In genomic region chr10:117168135-117168674, GRCh38 we compare ENCODE assay signal across 8 cellular contexts. TPM values are rescaled to one million over a fixed set of nuclear protein-coding genes. Genes with fewer than 3 reads are reported as not detected.
DNase-seq lines count a peak whose midpoint lies in the region; ATAC-seq and TF ChIP-seq lines count a peak whose summit lies in the region.

No MANE protein-coding gene starts in this region.

- H3K27ac ChIP-seq in CD8-positive, alpha-beta memory T cell (ENCODE audit: low read depth, low read length): no peak overlapping the region
- H3K27ac ChIP-seq in heart right ventricle (no peak overlapping the region), prostate gland (no peak overlapping the region)

- H3K27ac Mint-ChIP-seq in CD8-positive, alpha-beta memory T cell: no peak overlapping the region
- H3K27ac Mint-ChIP-seq in activated naive CD8-positive, alpha-beta T cell treated with anti-CD3 and anti-CD28 coated beads for 36 hours: no peak overlapping the region

- peaks cover 19 to 46% (median 30%) of the 10 kb centered on the region in 3 donors for H3K4me1 Mint-ChIP-seq in CD8-positive, alpha-beta memory T cell
- peaks cover 37% of the 10 kb centered on the region for H3K4me1 Mint-ChIP-seq in activated naive CD8-positive, alpha-beta T cell treated with anti-CD3 and anti-CD28 coated beads for 36 hours

- CTCF ChIA-PET in CD8-positive, alpha-beta memory T cell (lab: Charles Lee): interaction anchor here (0.7 to 3.2 kb wide), 8 partner anchors 8 to 486 kb away, joined by 3 to 26 read pairs (median 8); no protein-coding TSS in a partner anchor

- peak; percentile 39 to 68 (median 49) for DNase-seq in CD8-positive, alpha-beta memory T cell
- peak; percentile 75 for DNase-seq in activated naive CD8-positive, alpha-beta T cell treated with anti-CD3 and anti-CD28 coated beads for 36 hours
- peak; percentile 13 to 66 for DNase-seq in heart right ventricle
- no peak for DNase-seq in prostate gland (ENCODE audit: low spot score)
- DNase-seq in GDM1 (lab: John Stamatoyannopoulos, UW): no peak

- intact Hi-C loops in heart right ventricle (cut with DNase I) (loop anchor here in 2 of 10 donors (5.0 to 10.0 kb wide), 2 partner anchors 371 to 483 kb away; no protein-coding TSS in a partner anchor), prostate gland (cut with DNase I) (loop anchor here (5.0 kb wide), 1 partner anchor 486 kb away; no protein-coding TSS in a partner anchor)

- H3K36me3 ChIP-seq in CD8-positive, alpha-beta memory T cell (ENCODE audit: insufficient read depth, low read length): no peaks in the 10 kb centered on the region
- no peaks in the 10 kb centered on the region for H3K36me3 ChIP-seq in heart right ventricle
- no peaks in the 10 kb centered on the region for H3K36me3 ChIP-seq in prostate gland

- WGBS in heart right ventricle, 2 donors: 1% methylated on average over 45 to 49 of the region's 49 CpGs
- WGBS in prostate gland: under 1% methylated on average over 40 of the region's 49 CpGs

- H3K9me3 Mint-ChIP-seq in CD8-positive, alpha-beta memory T cell: peaks cover 0 to 3% (median 0%) of the 10 kb centered on the region in 5 donors
- no peaks in the 10 kb centered on the region for H3K9me3 Mint-ChIP-seq in activated naive CD8-positive, alpha-beta T cell treated with anti-CD3 and anti-CD28 coated beads for 36 hours

- H3K4me3 ChIP-seq in CD8-positive, alpha-beta memory T cell (ENCODE audit: low read length): peak overlapping the region; percentile 28
- H3K4me3 ChIP-seq in heart right ventricle: peak overlapping the region in 5 of 10 donors; percentile 2 to 31 (median 21)
- H3K4me3 ChIP-seq in prostate gland: peak overlapping the region in 1 of 2 donors; percentile 0

- POLR2A ChIA-PET in CD8-positive, alpha-beta memory T cell (lab: Charles Lee): no interaction called here

- peak; percentile 89 for ATAC-seq in GM19452 (IDR thresholded peaks at IDR 0.05; ENCODE audit: unreplicated experiment)
- ATAC-seq in HG03521 (IDR thresholded peaks at IDR 0.05; ENCODE audit: unreplicated experiment): peak; percentile 95
- ATAC-seq in SK-N-SH treated with all-trans-retinoic acid at 6 μM for 48 hours: peak; percentile 92
- ATAC-seq in heart right ventricle: peak; percentile 81 to 92 (median 86)

- H3K27me3 Mint-ChIP-seq in CD8-positive, alpha-beta memory T cell: peaks cover 64 to 71% of the 10 kb centered on the region in 2 donors
- peaks cover 91% of the 10 kb centered on the region for H3K27me3 Mint-ChIP-seq in activated naive CD8-positive, alpha-beta T cell treated with anti-CD3 and anti-CD28 coated beads for 36 hours

- H3K27me3 ChIP-seq in CD8-positive, alpha-beta memory T cell (ENCODE audit: insufficient read depth, low read length, poor library complexity, severe bottlenecking): peaks cover 71% of the 10 kb centered on the region
- peaks cover 46 to 100% (median 100%) of the 10 kb centered on the region in 7 donors for H3K27me3 ChIP-seq in heart right ventricle
- peaks cover 53% of the 10 kb centered on the region for H3K27me3 ChIP-seq in prostate gland (replicated peaks; ENCODE audit: insufficient read depth)

- H3K4me1 ChIP-seq in CD8-positive, alpha-beta memory T cell (ENCODE audit: insufficient read depth, low read length): peaks cover 13% of the 10 kb centered on the region
- peaks cover 0 to 41% (median 20%) of the 10 kb centered on the region in 9 donors for H3K4me1 ChIP-seq in heart right ventricle
- H3K4me1 ChIP-seq in prostate gland (replicated peaks): no peaks in the 10 kb centered on the region

- H3K4me3 Mint-ChIP-seq in CD8-positive, alpha-beta memory T cell: peak overlapping the region in 5 of 7 donors; percentile 45 to 88 (median 66)
- peak overlapping the region; percentile 29 for H3K4me3 Mint-ChIP-seq in activated naive CD8-positive, alpha-beta T cell treated with anti-CD3 and anti-CD28 coated beads for 36 hours

- no peak for TF ChIP-seq POLR2A in prostate gland (IDR thresholded peaks at IDR 0.05)

- H3K9me3 ChIP-seq in CD8-positive, alpha-beta memory T cell (ENCODE audit: low read length): no peaks in the 10 kb centered on the region
- no peaks in the 10 kb centered on the region for H3K9me3 ChIP-seq in heart right ventricle
- H3K9me3 ChIP-seq in prostate gland: no peaks in the 10 kb centered on the region

- peaks cover 0 to 1% (median 0%) of the 10 kb centered on the region in 3 donors for H3K36me3 Mint-ChIP-seq in CD8-positive, alpha-beta memory T cell
- H3K36me3 Mint-ChIP-seq in activated naive CD8-positive, alpha-beta T cell treated with anti-CD3 and anti-CD28 coated beads for 36 hours: no peaks in the 10 kb centered on the region

- TF ChIP-seq CTCF in heart right ventricle (IDR thresholded peaks at IDR 0.05) (peak; percentile 53 to 96 (median 78)), prostate gland (IDR thresholded peaks at IDR 0.05) (peak; percentile 56 to 80 (median 70))

TF ChIP-seq in SK-N-SH treated with all-trans-retinoic acid at 6 μM for 48 hours, 23 proteins besides CTCF, POLR2A, EP300 and RAD21:
- TF ChIP-seq OSR1 (CRISPR knock-in tag; IDR thresholded peaks at IDR 0.05) (no peak), ZNF70 (CRISPR knock-in tag; IDR thresholded peaks at IDR 0.05) (no peak)
- TF ChIP-seq, protein P1, sequence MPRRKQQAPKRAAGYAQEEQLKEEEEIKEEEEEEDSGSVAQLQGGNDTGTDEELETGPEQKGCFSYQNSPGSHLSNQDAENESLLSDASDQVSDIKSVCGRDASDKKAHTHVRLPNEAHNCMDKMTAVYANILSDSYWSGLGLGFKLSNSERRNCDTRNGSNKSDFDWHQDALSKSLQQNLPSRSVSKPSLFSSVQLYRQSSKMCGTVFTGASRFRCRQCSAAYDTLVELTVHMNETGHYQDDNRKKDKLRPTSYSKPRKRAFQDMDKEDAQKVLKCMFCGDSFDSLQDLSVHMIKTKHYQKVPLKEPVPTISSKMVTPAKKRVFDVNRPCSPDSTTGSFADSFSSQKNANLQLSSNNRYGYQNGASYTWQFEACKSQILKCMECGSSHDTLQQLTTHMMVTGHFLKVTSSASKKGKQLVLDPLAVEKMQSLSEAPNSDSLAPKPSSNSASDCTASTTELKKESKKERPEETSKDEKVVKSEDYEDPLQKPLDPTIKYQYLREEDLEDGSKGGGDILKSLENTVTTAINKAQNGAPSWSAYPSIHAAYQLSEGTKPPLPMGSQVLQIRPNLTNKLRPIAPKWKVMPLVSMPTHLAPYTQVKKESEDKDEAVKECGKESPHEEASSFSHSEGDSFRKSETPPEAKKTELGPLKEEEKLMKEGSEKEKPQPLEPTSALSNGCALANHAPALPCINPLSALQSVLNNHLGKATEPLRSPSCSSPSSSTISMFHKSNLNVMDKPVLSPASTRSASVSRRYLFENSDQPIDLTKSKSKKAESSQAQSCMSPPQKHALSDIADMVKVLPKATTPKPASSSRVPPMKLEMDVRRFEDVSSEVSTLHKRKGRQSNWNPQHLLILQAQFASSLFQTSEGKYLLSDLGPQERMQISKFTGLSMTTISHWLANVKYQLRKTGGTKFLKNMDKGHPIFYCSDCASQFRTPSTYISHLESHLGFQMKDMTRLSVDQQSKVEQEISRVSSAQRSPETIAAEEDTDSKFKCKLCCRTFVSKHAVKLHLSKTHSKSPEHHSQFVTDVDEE (CRISPR knock-in tag; IDR thresholded peaks at IDR 0.05): no peak

RNA-seq across cellular contexts. Expression of gene KCNK18, which starts 29.1 kb away (rescaled TPM):
- not detected for total RNA-seq in CD8-positive, alpha-beta memory T cell
- polyA plus RNA-seq in CD8-positive, alpha-beta memory T cell: not detected
- total RNA-seq in activated naive CD8-positive, alpha-beta T cell treated with anti-CD3 and anti-CD28 coated beads for 36 hours: not detected
- total RNA-seq in heart right ventricle: not detected
- not detected for polyA plus RNA-seq in heart right ventricle
- total RNA-seq in prostate gland: not detected

RNA-seq across cellular contexts. Expression of gene VAX1, which starts 30.1 kb away (rescaled TPM):
- total RNA-seq in CD8-positive, alpha-beta memory T cell: not detected
- polyA plus RNA-seq in CD8-positive, alpha-beta memory T cell: not detected
- not detected for total RNA-seq in activated naive CD8-positive, alpha-beta T cell treated with anti-CD3 and anti-CD28 coated beads for 36 hours
- not detected for total RNA-seq in heart right ventricle
- polyA plus RNA-seq in heart right ventricle: not detected
- total RNA-seq in prostate gland: not detected

Comparison
In these comparisons a context has a peak if more than half of its experiments do, and no peak if none do; other contexts are left out.
1. DNase-seq: peak in CD8-positive, alpha-beta memory T cell (5 of 5), activated naive CD8-positive, alpha-beta T cell treated with anti-CD3 and anti-CD28 coated beads for 36 hours (single experiment) and heart right ventricle (2 of 2); none in prostate gland (single experiment) and GDM1 (single experiment).
2. Peak in every context shown above with its lines, with median percentiles within 50 percentile points of each other: ATAC-seq.